9 cellular contexts compared by ENCODE assay signal in genomic region chr6:151690303-151690702, GRCh38.
A peak's percentile ranks its signal among the peaks of the same experiment; 100 is the strongest.
DNase-seq lines count a peak whose midpoint lies in the region; ATAC-seq and TF ChIP-seq lines count a peak whose summit lies in the region.
"Had no signal": no experiment of that assay in that cellular context is flagged by ENCODE, and none has a peak within 500 bp of the region (broad histone marks: within the 10 kb centered on the region; RNA-seq: fewer than 3 reads in every experiment).

No MANE protein-coding gene starts in this region.

- ATAC-seq in psoas muscle = peak; percentile 46 to 77 (median 50)

- peak overlapping the region; percentile 82 for H3K27ac ChIP-seq in KMS-11
- peak overlapping the region; percentile 66 for H3K27ac ChIP-seq in psoas muscle

- peak overlapping the region; percentile 65 for H3K9ac ChIP-seq in KMS-11

- H4K20me1 ChIP-seq in KMS-11 (ENCODE audit: insufficient read depth) = no peaks in the 10 kb centered on the region

- no peak overlapping the region for H3K4me3 ChIP-seq in KMS-11 (IDR thresholded peaks at IDR 0.05; ENCODE audit: insufficient read depth, low read depth, low read length)
- peak overlapping the region; percentile 45 for H3K4me3 ChIP-seq in epithelial cell of proximal tubule (ENCODE audit: low read depth, low read length)
- peak overlapping the region; percentile 63 for H3K4me3 ChIP-seq in psoas muscle
- H3K4me3 ChIP-seq: pancreas had no signal

- H3K27me3 ChIP-seq in KMS-11 (ENCODE audit: insufficient read depth, low read depth) (no peaks in the 10 kb centered on the region), psoas muscle (ENCODE audit: insufficient read depth in 3 of 3, low read length in 2 of 3) (no peaks in the 10 kb centered on the region)
- H3K27me3 ChIP-seq: pancreas had no signal

- peak overlapping the region; percentile 40 for H2AFZ ChIP-seq in KMS-11 (ENCODE audit: low read depth)

- peaks cover 19% of the 10 kb centered on the region for H3K4me1 ChIP-seq in KMS-11 (ENCODE audit: low read depth, poor library complexity, severe bottlenecking)
- H3K4me1 ChIP-seq in psoas muscle = peaks cover 3% of the 10 kb centered on the region
- H3K4me1 ChIP-seq: pancreas had no signal

- WGBS in psoas muscle, 3 donors = 14 to 22% (median 14%) methylated on average over 4 of the region's 4 CpGs

- H3K9me3 ChIP-seq in psoas muscle = no peaks in the 10 kb centered on the region
- H3K9me3 ChIP-seq: pancreas had no signal

- peak overlapping the region; percentile 88 for H3K4me2 ChIP-seq in KMS-11

- no peaks in the 10 kb centered on the region for H3K36me3 ChIP-seq in KMS-11 (ENCODE audit: insufficient read depth)
- no peaks in the 10 kb centered on the region for H3K36me3 ChIP-seq in psoas muscle (ENCODE audit: insufficient read depth in 1 of 2, low read depth in 1 of 2)
- H3K36me3 ChIP-seq: pancreas had no signal

- H3K79me2 ChIP-seq in KMS-11 (ENCODE audit: insufficient read depth, low read depth) = no peaks in the 10 kb centered on the region

- intact Hi-C loops in psoas muscle (cut with DNase I) = loop anchor here in 1 of 2 donors (10.0 kb wide), 1 partner anchor 434 kb away; no protein-coding TSS in a partner anchor

- TF ChIP-seq CTCF in GM12872 (IDR thresholded peaks at IDR 0.05; ENCODE audit: insufficient read depth, low read depth, low read length) (0 out of 3 replicates have a peak, but pooled peaks have one; percentile 23), KMS-11 (conservative IDR thresholded peaks at IDR 0.05; ENCODE audit: low read depth, low read length) (peak; percentile 38; the same call in 1 of the 2 replicates), epithelial cell of proximal tubule (conservative IDR thresholded peaks at IDR 0.05; ENCODE audit: low read depth, low read length) (no peak), psoas muscle (IDR thresholded peaks at IDR 0.05) (no peak)

- no peak for DNase-seq in epithelial cell of proximal tubule (ENCODE audit: low read depth)
- DNase-seq in psoas muscle = no peak
- DNase-seq in cerebellar nuclear complex (lab: John Stamatoyannopoulos, UW) = no peak
- DNase-seq in HK-2 (ENCODE audit: unreplicated experiment) = no peak
- no peak for DNase-seq in activated CD4-positive, CD25-positive, alpha-beta regulatory T cell treated with anti-CD3 and anti-CD28 coated beads, Interleukin-2, amount 50 U/mL, for 72 hours
- no peak for DNase-seq in HT-29 (ENCODE audit: low spot score)
- DNase-seq: pancreas had no signal

Comparison
In these comparisons a context has a peak if more than half of its experiments do, and no peak if none do; other contexts are left out.
1. CTCF ChIP-seq: peak in GM12872 (single experiment) and KMS-11 (single experiment); none in epithelial cell of proximal tubule (single experiment) and psoas muscle (single experiment).